9 cellular contexts compared by ENCODE assay signal in the genomic region with DNA sequence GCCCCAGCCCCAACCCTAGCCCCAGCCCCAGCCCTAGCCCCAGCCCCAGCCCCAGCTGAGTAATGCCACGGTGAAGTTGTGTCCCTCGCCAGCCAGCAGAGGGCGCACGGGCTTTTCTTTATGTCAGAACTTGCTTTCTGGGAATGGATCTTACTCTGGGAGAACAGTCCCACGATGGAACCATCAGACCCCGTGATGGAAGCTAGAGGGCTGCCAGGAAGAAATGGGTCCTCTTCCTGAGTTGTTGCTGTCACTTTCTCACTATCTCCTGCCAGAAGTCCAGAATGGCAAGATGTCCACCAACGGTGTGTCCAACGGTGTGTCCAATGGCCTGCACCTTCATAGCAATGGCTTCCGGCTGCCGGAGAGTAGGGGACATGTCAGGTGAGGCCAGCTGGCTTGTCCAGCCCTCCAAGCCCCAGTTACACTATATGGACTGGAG. TPM values are rescaled to one million over a fixed set of nuclear protein-coding genes. Genes with fewer than 3 reads are reported as not detected.
A peak's percentile ranks its signal among the peaks of the same experiment; 100 is the strongest.
DNase-seq lines count a peak whose midpoint lies in the region; ATAC-seq and TF ChIP-seq lines count a peak whose summit lies in the region.
"Had no signal": no experiment of that assay in that cellular context is flagged by ENCODE, and none has a peak within 500 bp of the region (broad histone marks: within the 10 kb centered on the region; RNA-seq: fewer than 3 reads in every experiment).

No MANE protein-coding gene starts in this region.

- no peaks in the 10 kb centered on the region for H3K27me3 Mint-ChIP-seq in activated CD4-positive, alpha-beta T cell treated with anti-CD3 and anti-CD28 coated beads, Interleukin-2, amount 10 ng/mL, durations not matched to agents 7 days and 5 days
- H3K27me3 Mint-ChIP-seq in chondrocyte (ENCODE audit: low read depth): no peaks in the 10 kb centered on the region
- H3K27me3 Mint-ChIP-seq: dendritic cell treated with granulocyte-macrophage colony-stimulating factor and Interleukin-4, amounts not matched to agents 40 ng/mL and 50 ng/mL, for 4 days had no signal

- TF ChIP-seq CTCF in GM12864 (IDR thresholded peaks at IDR 0.05; ENCODE audit: low read depth, low read length, missing control alignments) (peak; percentile 82), chondrocyte (IDR thresholded peaks at IDR 0.05) (peak; percentile 79), liver (IDR thresholded peaks at IDR 0.05; ENCODE audit: low read depth, low read length, missing input control) (peak; percentile 61)

- H3K4me1 Mint-ChIP-seq in activated CD4-positive, alpha-beta T cell treated with anti-CD3 and anti-CD28 coated beads, Interleukin-2, amount 10 ng/mL, durations not matched to agents 7 days and 5 days: peaks cover 5% of the 10 kb centered on the region
- peaks cover 40% of the 10 kb centered on the region for H3K4me1 Mint-ChIP-seq in chondrocyte (ENCODE audit: low read depth)

- no peak overlapping the region for H3K27ac Mint-ChIP-seq in activated CD4-positive, alpha-beta T cell treated with anti-CD3 and anti-CD28 coated beads, Interleukin-2, amount 10 ng/mL, durations not matched to agents 7 days and 5 days
- no peak overlapping the region for H3K27ac Mint-ChIP-seq in chondrocyte (ENCODE audit: unreplicated experiment)
- H3K27ac Mint-ChIP-seq: dendritic cell treated with granulocyte-macrophage colony-stimulating factor and Interleukin-4, amounts not matched to agents 40 ng/mL and 50 ng/mL, for 4 days had no signal

- H3K4me3 Mint-ChIP-seq in activated CD4-positive, alpha-beta T cell treated with anti-CD3 and anti-CD28 coated beads, Interleukin-2, amount 10 ng/mL, durations not matched to agents 7 days and 5 days: no peak overlapping the region
- no peak overlapping the region for H3K4me3 Mint-ChIP-seq in chondrocyte (ENCODE audit: unreplicated experiment)
- H3K4me3 Mint-ChIP-seq: dendritic cell treated with granulocyte-macrophage colony-stimulating factor and Interleukin-4, amounts not matched to agents 40 ng/mL and 50 ng/mL, for 4 days had no signal

- no peak overlapping the region for H3K27ac ChIP-seq in liver (ENCODE audit: low read depth in 1 of 2, low read length in 2 of 2)

- peaks cover 0 to 8% (median 0%) of the 10 kb centered on the region in 4 donors for H3K4me1 ChIP-seq in liver (ENCODE audit: control insufficient read depth in 4 of 4, insufficient read depth in 4 of 4, low read length in 3 of 4)

- 40% methylated on average over 10 of the region's 10 CpGs for WGBS in liver

- no peaks in the 10 kb centered on the region for H3K9me3 ChIP-seq in liver (ENCODE audit: control insufficient read depth in 4 of 4, low read length in 3 of 4)

- CTCF ChIA-PET in activated CD4-positive, alpha-beta T cell treated with anti-CD3 and anti-CD28 coated beads, Interleukin-2, amount 10 ng/mL, durations not matched to agents 7 days and 5 days (lab: Charles Lee): interaction anchor here (0.7 to 7.5 kb wide), 32 partner anchors 9 to 328 kb away, joined by 3 to 112 read pairs (median 4); a partner anchor contains a TSS

- H3K27me3 ChIP-seq in liver (ENCODE audit: control insufficient read depth in 4 of 4, insufficient read depth in 4 of 4, low read length in 3 of 4): no peaks in the 10 kb centered on the region

- H3K4me3 ChIP-seq in GM12864 (ENCODE audit: low read depth, low read length) (no peak overlapping the region), liver (ENCODE audit: low read depth in 1 of 3, low read length in 3 of 3) (no peak overlapping the region)

- peaks cover 8 to 56% (median 31%) of the 10 kb centered on the region in 4 donors for H3K36me3 ChIP-seq in liver (ENCODE audit: control insufficient read depth in 4 of 4, insufficient read depth in 3 of 4, low read depth in 1 of 4, low read length in 3 of 4)

- H3K9me3 Mint-ChIP-seq in activated CD4-positive, alpha-beta T cell treated with anti-CD3 and anti-CD28 coated beads, Interleukin-2, amount 10 ng/mL, durations not matched to agents 7 days and 5 days: no peaks in the 10 kb centered on the region
- no peaks in the 10 kb centered on the region for H3K9me3 Mint-ChIP-seq in chondrocyte (ENCODE audit: low read depth)
- H3K9me3 Mint-ChIP-seq: dendritic cell treated with granulocyte-macrophage colony-stimulating factor and Interleukin-4, amounts not matched to agents 40 ng/mL and 50 ng/mL, for 4 days had no signal

- no peak for DNase-seq in GM12864 (ENCODE audit: low read depth)
- DNase-seq in NCI-H2029 (lab: John Stamatoyannopoulos, UW): peak; percentile 24
- DNase-seq in activated CD4-positive, alpha-beta T cell treated with anti-CD3 and anti-CD28 coated beads, Interleukin-2, amount 10 ng/mL, durations not matched to agents 7 days and 5 days: peak; percentile 78
- DNase-seq in chondrocyte (ENCODE audit: low spot score): no peak
- DNase-seq in stimulated activated CD4-positive, alpha-beta T cell treated with anti-CD3 and anti-CD28 coated beads, Interleukin-4, amount 100 ng/mL, for 24 hours: peak; percentile 76
- DNase-seq in cortex of kidney (lab: John Stamatoyannopoulos, UW): no peak

- POLR2A ChIA-PET in activated CD4-positive, alpha-beta T cell treated with anti-CD3 and anti-CD28 coated beads, Interleukin-2, amount 10 ng/mL, durations not matched to agents 7 days and 5 days (lab: Charles Lee): no interaction called here

- no peak for ATAC-seq in HG03159 (IDR thresholded peaks at IDR 0.05; ENCODE audit: unreplicated experiment)

- no peak overlapping the region for H3K9ac ChIP-seq in liver (ENCODE audit: low read depth in 1 of 2, low read length in 2 of 2)

- TF ChIP-seq RAD21 in liver (IDR thresholded peaks at IDR 0.05): peak; percentile 41 to 63

- H3K36me3 Mint-ChIP-seq in activated CD4-positive, alpha-beta T cell treated with anti-CD3 and anti-CD28 coated beads, Interleukin-2, amount 10 ng/mL, durations not matched to agents 7 days and 5 days (ENCODE audit: low read depth): peaks cover 3% of the 10 kb centered on the region
- peaks cover 10% of the 10 kb centered on the region for H3K36me3 Mint-ChIP-seq in chondrocyte (ENCODE audit: low read depth)

TF ChIP-seq in liver, 16 proteins besides CTCF, POLR2A, EP300 and RAD21 (continues in another document):
- TF ChIP-seq EGR1 (IDR thresholded peaks at IDR 0.05; ENCODE audit: low read depth in 2 of 2) (no peak), YY1 (IDR thresholded peaks at IDR 0.05) (no peak), TAF1 (conservative IDR thresholded peaks at IDR 0.05) (no peak), RXRA (IDR thresholded peaks at IDR 0.05) (no peak), GABPA (IDR thresholded peaks at IDR 0.05 in 1 of 2, conservative IDR thresholded peaks at IDR 0.05 in 1 of 2) (no peak), HNF4G (IDR thresholded peaks at IDR 0.05) (no peak), FOXA2 (IDR thresholded peaks at IDR 0.05) (no peak)
- TF ChIP-seq, protein P1, sequence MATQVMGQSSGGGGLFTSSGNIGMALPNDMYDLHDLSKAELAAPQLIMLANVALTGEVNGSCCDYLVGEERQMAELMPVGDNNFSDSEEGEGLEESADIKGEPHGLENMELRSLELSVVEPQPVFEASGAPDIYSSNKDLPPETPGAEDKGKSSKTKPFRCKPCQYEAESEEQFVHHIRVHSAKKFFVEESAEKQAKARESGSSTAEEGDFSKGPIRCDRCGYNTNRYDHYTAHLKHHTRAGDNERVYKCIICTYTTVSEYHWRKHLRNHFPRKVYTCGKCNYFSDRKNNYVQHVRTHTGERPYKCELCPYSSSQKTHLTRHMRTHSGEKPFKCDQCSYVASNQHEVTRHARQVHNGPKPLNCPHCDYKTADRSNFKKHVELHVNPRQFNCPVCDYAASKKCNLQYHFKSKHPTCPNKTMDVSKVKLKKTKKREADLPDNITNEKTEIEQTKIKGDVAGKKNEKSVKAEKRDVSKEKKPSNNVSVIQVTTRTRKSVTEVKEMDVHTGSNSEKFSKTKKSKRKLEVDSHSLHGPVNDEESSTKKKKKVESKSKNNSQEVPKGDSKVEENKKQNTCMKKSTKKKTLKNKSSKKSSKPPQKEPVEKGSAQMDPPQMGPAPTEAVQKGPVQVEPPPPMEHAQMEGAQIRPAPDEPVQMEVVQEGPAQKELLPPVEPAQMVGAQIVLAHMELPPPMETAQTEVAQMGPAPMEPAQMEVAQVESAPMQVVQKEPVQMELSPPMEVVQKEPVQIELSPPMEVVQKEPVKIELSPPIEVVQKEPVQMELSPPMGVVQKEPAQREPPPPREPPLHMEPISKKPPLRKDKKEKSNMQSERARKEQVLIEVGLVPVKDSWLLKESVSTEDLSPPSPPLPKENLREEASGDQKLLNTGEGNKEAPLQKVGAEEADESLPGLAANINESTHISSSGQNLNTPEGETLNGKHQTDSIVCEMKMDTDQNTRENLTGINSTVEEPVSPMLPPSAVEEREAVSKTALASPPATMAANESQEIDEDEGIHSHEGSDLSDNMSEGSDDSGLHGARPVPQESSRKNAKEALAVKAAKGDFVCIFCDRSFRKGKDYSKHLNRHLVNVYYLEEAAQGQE (IDR thresholded peaks at IDR 0.05): no peak
- TF ChIP-seq, protein P2, sequence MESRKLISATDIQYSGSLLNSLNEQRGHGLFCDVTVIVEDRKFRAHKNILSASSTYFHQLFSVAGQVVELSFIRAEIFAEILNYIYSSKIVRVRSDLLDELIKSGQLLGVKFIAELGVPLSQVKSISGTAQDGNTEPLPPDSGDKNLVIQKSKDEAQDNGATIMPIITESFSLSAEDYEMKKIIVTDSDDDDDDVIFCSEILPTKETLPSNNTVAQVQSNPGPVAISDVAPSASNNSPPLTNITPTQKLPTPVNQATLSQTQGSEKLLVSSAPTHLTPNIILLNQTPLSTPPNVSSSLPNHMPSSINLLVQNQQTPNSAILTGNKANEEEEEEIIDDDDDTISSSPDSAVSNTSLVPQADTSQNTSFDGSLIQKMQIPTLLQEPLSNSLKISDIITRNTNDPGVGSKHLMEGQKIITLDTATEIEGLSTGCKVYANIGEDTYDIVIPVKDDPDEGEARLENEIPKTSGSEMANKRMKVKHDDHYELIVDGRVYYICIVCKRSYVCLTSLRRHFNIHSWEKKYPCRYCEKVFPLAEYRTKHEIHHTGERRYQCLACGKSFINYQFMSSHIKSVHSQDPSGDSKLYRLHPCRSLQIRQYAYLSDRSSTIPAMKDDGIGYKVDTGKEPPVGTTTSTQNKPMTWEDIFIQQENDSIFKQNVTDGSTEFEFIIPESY (IDR thresholded peaks at IDR 0.05): no peak
- TF ChIP-seq, protein P3, sequence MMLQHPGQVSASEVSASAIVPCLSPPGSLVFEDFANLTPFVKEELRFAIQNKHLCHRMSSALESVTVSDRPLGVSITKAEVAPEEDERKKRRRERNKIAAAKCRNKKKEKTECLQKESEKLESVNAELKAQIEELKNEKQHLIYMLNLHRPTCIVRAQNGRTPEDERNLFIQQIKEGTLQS (IDR thresholded peaks at IDR 0.05): no peak

RNA-seq across cellular contexts. Expression of a gene that starts 25.2 kb away (rescaled TPM):
- 10 to 100 TPM; 38.4 to 40.2 TPM for total RNA-seq in activated CD4-positive, alpha-beta T cell treated with anti-CD3 and anti-CD28 coated beads, Interleukin-2, amount 10 ng/mL, durations not matched to agents 7 days and 5 days
- total RNA-seq in chondrocyte (31.6 to 34.7 TPM (median 34.6 TPM) in 3 replicates), liver (10 to 100 TPM; 14.7 to 14.9 TPM)
- 10 to 100 TPM; 28.6 to 32.9 TPM for polyA plus RNA-seq in liver

RNA-seq across cellular contexts. Expression of a gene that starts 45.0 kb away (rescaled TPM):
- total RNA-seq in activated CD4-positive, alpha-beta T cell treated with anti-CD3 and anti-CD28 coated beads, Interleukin-2, amount 10 ng/mL, durations not matched to agents 7 days and 5 days: 100 to 1,000 TPM in 1 of 2 experiments, 10 to 100 TPM in 1; 83.5 to 106 TPM
- total RNA-seq in chondrocyte (0.82 to 1.2 TPM (median 0.85 TPM) in 3 replicates), liver (1 to 10 TPM; 1.9 to 3.9 TPM)
- polyA plus RNA-seq in liver: under 1 TPM; 0.73 to 0.93 TPM

Comparison
In these comparisons a context has a peak if more than half of its experiments do, and no peak if none do; other contexts are left out.
1. DNase-seq: peak in NCI-H2029 (single experiment), activated CD4-positive, alpha-beta T cell treated with anti-CD3 and anti-CD28 coated beads, Interleukin-2, amount 10 ng/mL, durations not matched to agents 7 days and 5 days (single experiment) and stimulated activated CD4-positive, alpha-beta T cell treated with anti-CD3 and anti-CD28 coated beads, Interleukin-4, amount 100 ng/mL, for 24 hours (single experiment); none in GM12864 (single experiment), chondrocyte (single experiment) and cortex of kidney (single experiment).
2. RNA of a gene that starts 45.0 kb away (total RNA-seq): 83.5 to 106 TPM in activated CD4-positive, alpha-beta T cell treated with anti-CD3 and anti-CD28 coated beads, Interleukin-2, amount 10 ng/mL, durations not matched to agents 7 days and 5 days; 1.9 to 3.9 TPM in liver and 0.82 to 1.2 TPM in chondrocyte; every median in the first group is over 10 times any median in the second.
3. Peak in every context shown above with its lines, with median percentiles within 50 percentile points of each other: CTCF ChIP-seq.